Comparison of ENCODE assay signal across 8 cellular contexts in the genomic region with DNA sequence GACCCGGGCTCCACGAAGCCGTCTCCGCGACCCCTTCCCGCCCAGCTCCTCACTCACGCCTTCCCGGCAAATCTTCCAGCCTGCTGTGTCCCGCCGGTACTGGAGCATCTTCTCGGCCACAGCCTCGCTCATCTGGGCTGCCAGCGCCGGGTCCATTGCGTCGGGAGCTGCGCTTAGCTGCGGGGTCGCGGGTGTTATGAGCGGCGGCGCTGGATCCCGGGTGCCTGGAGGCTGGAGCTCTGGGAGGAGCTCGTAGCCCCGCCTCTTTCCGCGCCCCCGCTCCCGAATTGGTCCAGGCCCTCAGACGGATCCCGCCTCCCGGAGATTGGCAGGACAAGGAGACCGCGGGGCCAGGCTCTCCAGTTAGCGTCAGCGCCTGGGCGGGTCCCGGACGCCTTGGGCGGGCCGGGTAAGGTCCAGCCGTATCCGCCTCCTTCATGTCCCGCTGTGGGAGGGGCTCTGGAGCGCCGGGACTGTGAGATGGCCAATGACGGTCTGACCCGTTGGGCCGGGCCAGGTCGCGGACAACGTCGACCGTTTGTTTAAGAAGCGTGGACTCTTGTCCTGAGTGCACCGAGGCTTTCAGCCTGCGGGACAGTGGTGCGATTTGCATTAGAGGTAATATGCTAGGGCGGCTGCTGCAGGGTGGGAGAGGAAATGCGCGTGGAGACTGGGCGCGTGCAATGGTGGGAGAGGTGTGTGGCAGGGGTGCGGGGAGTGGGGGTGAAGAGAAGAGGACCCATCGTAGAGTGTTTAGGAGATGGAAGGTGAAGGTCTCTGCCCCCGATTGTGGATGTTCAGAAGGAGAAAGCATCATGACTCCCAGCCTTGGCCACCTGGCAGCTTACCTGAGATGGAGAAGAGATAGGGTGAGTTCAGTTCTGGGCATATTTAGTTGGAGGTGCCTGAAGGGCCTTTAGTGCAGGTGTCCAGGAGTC. TPM values are rescaled to one million over a fixed set of nuclear protein-coding genes. Genes with fewer than 3 reads are reported as not detected.
DNase-seq lines count a peak whose midpoint lies in the region; ATAC-seq and TF ChIP-seq lines count a peak whose summit lies in the region.

A gene with protein sequence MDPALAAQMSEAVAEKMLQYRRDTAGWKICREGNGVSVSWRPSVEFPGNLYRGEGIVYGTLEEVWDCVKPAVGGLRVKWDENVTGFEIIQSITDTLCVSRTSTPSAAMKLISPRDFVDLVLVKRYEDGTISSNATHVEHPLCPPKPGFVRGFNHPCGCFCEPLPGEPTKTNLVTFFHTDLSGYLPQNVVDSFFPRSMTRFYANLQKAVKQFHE (minus strand): TSS at position 198 of the 938 bp plus-strand sequence. CDS start 42 bp downstream, at position 156.

- ATAC-seq in GM19372 (IDR thresholded peaks at IDR 0.05; ENCODE audit: low read depth, unreplicated experiment): peak; percentile 98
- ATAC-seq in HG03521 (IDR thresholded peaks at IDR 0.05; ENCODE audit: unreplicated experiment): peak; percentile 100

- WGBS in liver: under 1% methylated on average over 67 of the region's 67 CpGs

- H3K4me1 ChIP-seq in liver (ENCODE audit: control insufficient read depth in 4 of 4, insufficient read depth in 4 of 4, low read length in 3 of 4): peaks cover 0 to 37% (median 23%) of the 10 kb centered on the region in 4 donors

- DNase-seq in C1 segment of cervical spinal cord (lab: John Stamatoyannopoulos, UW): peak; percentile 56 to 97 (median 94)
- peak; percentile 69 for DNase-seq in NCI-H69 (lab: John Stamatoyannopoulos, UW)
- DNase-seq in activated CD4-positive, alpha-beta T cell treated with anti-CD3 and anti-CD28 coated beads, Interleukin-2, amount 50 U/mL, for 24 hours (ENCODE audit: low read depth in 1 of 2, low spot score in 1 of 2): peak; percentile 89 to 96
- peak; percentile 85 to 97 for DNase-seq in dermis microvascular lymphatic vessel endothelial cell (ENCODE audit: low read depth in 2 of 2)
- DNase-seq in stimulated activated CD4-positive, alpha-beta T cell treated with anti-CD3 and anti-CD28 coated beads, Interleukin-4, amount 100 ng/mL, for 1 hour: peak; percentile 98

- no peak for TF ChIP-seq CTCF in liver (IDR thresholded peaks at IDR 0.05; ENCODE audit: low read depth, low read length, missing input control)

- peak within 1 kb of the TSS; percentile 52 to 94 for H3K9ac ChIP-seq in liver (ENCODE audit: low read depth in 1 of 2, low read length in 2 of 2)

- H3K4me3 ChIP-seq in liver (ENCODE audit: low read depth in 1 of 3, low read length in 3 of 3): peak within 1 kb of the TSS; percentile 87 to 100 (median 88)

- H3K27me3 ChIP-seq in liver (ENCODE audit: control insufficient read depth in 4 of 4, insufficient read depth in 4 of 4, low read length in 3 of 4): no peaks in the 10 kb centered on the region

- H3K9me3 ChIP-seq in liver (ENCODE audit: control insufficient read depth in 4 of 4, low read length in 3 of 4): no peaks in the 10 kb centered on the region

- TF ChIP-seq RAD21 in liver (IDR thresholded peaks at IDR 0.05): peak; percentile 35 to 58

- H3K27ac ChIP-seq in liver (ENCODE audit: low read depth in 1 of 2, low read length in 2 of 2): peak within 1 kb of the TSS; percentile 77 to 80

- H3K36me3 ChIP-seq in liver (ENCODE audit: control insufficient read depth in 4 of 4, insufficient read depth in 3 of 4, low read depth in 1 of 4, low read length in 3 of 4): peaks cover 0 to 17% (median 11%) of the 10 kb centered on the region in 4 donors

TF ChIP-seq in liver, 16 proteins besides CTCF, POLR2A, EP300 and RAD21:
- TF ChIP-seq NR2F2 (IDR thresholded peaks at IDR 0.05) (no peak), EGR1 (IDR thresholded peaks at IDR 0.05; ENCODE audit: low read depth in 2 of 2) (peak in 1 of 2 donors; percentile 42), GABPA (IDR thresholded peaks at IDR 0.05 in 1 of 2, conservative IDR thresholded peaks at IDR 0.05 in 1 of 2) (peak in 1 of 2 donors; percentile 67), FOXA1 (IDR thresholded peaks at IDR 0.05) (peak; percentile 42), HNF4A (conservative IDR thresholded peaks at IDR 0.05) (peak; percentile 95 to 98), FOXA2 (IDR thresholded peaks at IDR 0.05) (no peak), JUND (IDR thresholded peaks at IDR 0.05) (peak; percentile 55 to 60), RXRA (IDR thresholded peaks at IDR 0.05) (peak; percentile 83), TAF1 (conservative IDR thresholded peaks at IDR 0.05) (peak; percentile 99), HNF4G (IDR thresholded peaks at IDR 0.05) (peak; percentile 86), YY1 (IDR thresholded peaks at IDR 0.05) (peak; percentile 92), SP1 (IDR thresholded peaks at IDR 0.05) (peak; percentile 97)
- TF ChIP-seq, protein P1, sequence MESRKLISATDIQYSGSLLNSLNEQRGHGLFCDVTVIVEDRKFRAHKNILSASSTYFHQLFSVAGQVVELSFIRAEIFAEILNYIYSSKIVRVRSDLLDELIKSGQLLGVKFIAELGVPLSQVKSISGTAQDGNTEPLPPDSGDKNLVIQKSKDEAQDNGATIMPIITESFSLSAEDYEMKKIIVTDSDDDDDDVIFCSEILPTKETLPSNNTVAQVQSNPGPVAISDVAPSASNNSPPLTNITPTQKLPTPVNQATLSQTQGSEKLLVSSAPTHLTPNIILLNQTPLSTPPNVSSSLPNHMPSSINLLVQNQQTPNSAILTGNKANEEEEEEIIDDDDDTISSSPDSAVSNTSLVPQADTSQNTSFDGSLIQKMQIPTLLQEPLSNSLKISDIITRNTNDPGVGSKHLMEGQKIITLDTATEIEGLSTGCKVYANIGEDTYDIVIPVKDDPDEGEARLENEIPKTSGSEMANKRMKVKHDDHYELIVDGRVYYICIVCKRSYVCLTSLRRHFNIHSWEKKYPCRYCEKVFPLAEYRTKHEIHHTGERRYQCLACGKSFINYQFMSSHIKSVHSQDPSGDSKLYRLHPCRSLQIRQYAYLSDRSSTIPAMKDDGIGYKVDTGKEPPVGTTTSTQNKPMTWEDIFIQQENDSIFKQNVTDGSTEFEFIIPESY (IDR thresholded peaks at IDR 0.05): peak; percentile 71
- TF ChIP-seq, protein P2, sequence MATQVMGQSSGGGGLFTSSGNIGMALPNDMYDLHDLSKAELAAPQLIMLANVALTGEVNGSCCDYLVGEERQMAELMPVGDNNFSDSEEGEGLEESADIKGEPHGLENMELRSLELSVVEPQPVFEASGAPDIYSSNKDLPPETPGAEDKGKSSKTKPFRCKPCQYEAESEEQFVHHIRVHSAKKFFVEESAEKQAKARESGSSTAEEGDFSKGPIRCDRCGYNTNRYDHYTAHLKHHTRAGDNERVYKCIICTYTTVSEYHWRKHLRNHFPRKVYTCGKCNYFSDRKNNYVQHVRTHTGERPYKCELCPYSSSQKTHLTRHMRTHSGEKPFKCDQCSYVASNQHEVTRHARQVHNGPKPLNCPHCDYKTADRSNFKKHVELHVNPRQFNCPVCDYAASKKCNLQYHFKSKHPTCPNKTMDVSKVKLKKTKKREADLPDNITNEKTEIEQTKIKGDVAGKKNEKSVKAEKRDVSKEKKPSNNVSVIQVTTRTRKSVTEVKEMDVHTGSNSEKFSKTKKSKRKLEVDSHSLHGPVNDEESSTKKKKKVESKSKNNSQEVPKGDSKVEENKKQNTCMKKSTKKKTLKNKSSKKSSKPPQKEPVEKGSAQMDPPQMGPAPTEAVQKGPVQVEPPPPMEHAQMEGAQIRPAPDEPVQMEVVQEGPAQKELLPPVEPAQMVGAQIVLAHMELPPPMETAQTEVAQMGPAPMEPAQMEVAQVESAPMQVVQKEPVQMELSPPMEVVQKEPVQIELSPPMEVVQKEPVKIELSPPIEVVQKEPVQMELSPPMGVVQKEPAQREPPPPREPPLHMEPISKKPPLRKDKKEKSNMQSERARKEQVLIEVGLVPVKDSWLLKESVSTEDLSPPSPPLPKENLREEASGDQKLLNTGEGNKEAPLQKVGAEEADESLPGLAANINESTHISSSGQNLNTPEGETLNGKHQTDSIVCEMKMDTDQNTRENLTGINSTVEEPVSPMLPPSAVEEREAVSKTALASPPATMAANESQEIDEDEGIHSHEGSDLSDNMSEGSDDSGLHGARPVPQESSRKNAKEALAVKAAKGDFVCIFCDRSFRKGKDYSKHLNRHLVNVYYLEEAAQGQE (IDR thresholded peaks at IDR 0.05): peak; percentile 92
- TF ChIP-seq, protein P3, sequence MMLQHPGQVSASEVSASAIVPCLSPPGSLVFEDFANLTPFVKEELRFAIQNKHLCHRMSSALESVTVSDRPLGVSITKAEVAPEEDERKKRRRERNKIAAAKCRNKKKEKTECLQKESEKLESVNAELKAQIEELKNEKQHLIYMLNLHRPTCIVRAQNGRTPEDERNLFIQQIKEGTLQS (IDR thresholded peaks at IDR 0.05): no peak
- TF ChIP-seq, protein P4, sequence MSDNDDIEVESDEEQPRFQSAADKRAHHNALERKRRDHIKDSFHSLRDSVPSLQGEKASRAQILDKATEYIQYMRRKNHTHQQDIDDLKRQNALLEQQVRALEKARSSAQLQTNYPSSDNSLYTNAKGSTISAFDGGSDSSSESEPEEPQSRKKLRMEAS (IDR thresholded peaks at IDR 0.05): peak; percentile 65

RNA-seq across cellular contexts. Expression of the gene that starts here (rescaled TPM):
- total RNA-seq in dermis microvascular lymphatic vessel endothelial cell (0.77 and 1.9 TPM in 2 replicates), liver (10 to 100 TPM in 1 of 2 donors, 1 to 10 TPM in 1; 1.1 to 45.3 TPM)
- 10 to 100 TPM; 26.1 to 47.0 TPM for polyA plus RNA-seq in liver

Comparison
In these comparisons a context has a peak if more than half of its experiments do, and no peak if none do; other contexts are left out.
1. Peak in every context shown above with its lines: DNase-seq, ATAC-seq, H3K4me3 ChIP-seq and H3K27ac ChIP-seq.